8 cellular contexts compared by ENCODE assay signal in genomic region chr6:128327890-128328289, GRCh38.
DNase-seq lines count a peak whose midpoint lies in the region; ATAC-seq and TF ChIP-seq lines count a peak whose summit lies in the region.

No MANE protein-coding gene starts in this region.

- ATAC-seq in HG02973 (IDR thresholded peaks at IDR 0.05; ENCODE audit: unreplicated experiment), result peak; percentile 95
- peak; percentile 82 for ATAC-seq in left lobe of liver

- in situ Hi-C loops in GM13977 (cut with MboI; ENCODE audit: low pct_unique_long_range_greater_than_20kb, low sequenced_read_pairs, unreplicated experiment), result loop anchor here (25.0 kb wide), 2 partner anchors 466 to 591 kb away; no protein-coding TSS in a partner anchor

- H3K27me3 Mint-ChIP-seq in activated naive CD8-positive, alpha-beta T cell treated with anti-CD3 and anti-CD28 coated beads for 36 hours, result no peaks in the 10 kb centered on the region

- H3K27ac Mint-ChIP-seq in activated naive CD8-positive, alpha-beta T cell treated with anti-CD3 and anti-CD28 coated beads for 36 hours, result no peak overlapping the region

- H3K36me3 Mint-ChIP-seq in activated naive CD8-positive, alpha-beta T cell treated with anti-CD3 and anti-CD28 coated beads for 36 hours, result peaks cover 9% of the 10 kb centered on the region

- H3K4me1 Mint-ChIP-seq in activated naive CD8-positive, alpha-beta T cell treated with anti-CD3 and anti-CD28 coated beads for 36 hours, result no peaks in the 10 kb centered on the region

- no peak overlapping the region for H3K27ac ChIP-seq in 22Rv1
- H3K27ac ChIP-seq in substantia nigra (ENCODE audit: low read depth, low read length, poor library complexity, severe bottlenecking), result no peak overlapping the region

- no peak overlapping the region for H3K4me3 Mint-ChIP-seq in activated naive CD8-positive, alpha-beta T cell treated with anti-CD3 and anti-CD28 coated beads for 36 hours

- H3K9me3 Mint-ChIP-seq in activated naive CD8-positive, alpha-beta T cell treated with anti-CD3 and anti-CD28 coated beads for 36 hours, result peaks cover 15% of the 10 kb centered on the region

- peak; percentile 81 for TF ChIP-seq CTCF in 22Rv1 (IDR thresholded peaks at IDR 0.05)
- peak; percentile 78 for TF ChIP-seq CTCF in GM13977 (IDR thresholded peaks at IDR 0.05; ENCODE audit: extremely low read depth, insufficient read depth, missing control alignments)

- DNase-seq in GM13977 (ENCODE audit: low spot score), result peak; percentile 4
- peak; percentile 34 for DNase-seq in NCI-H82 treated with DMSO at 0.1 percent for 48 hours (lab: John Stamatoyannopoulos, UW; ENCODE audit: unreplicated experiment)
- peak; percentile 3 for DNase-seq in activated naive CD8-positive, alpha-beta T cell treated with anti-CD3 and anti-CD28 coated beads for 36 hours
- no peak for DNase-seq in left lobe of liver (ENCODE audit: low spot score)
- no peak for DNase-seq in substantia nigra (lab: John Stamatoyannopoulos, UW)
- no peak for DNase-seq in pons (ENCODE audit: low spot score)

Comparison
In these comparisons a context has a peak if more than half of its experiments do, and no peak if none do; other contexts are left out.
1. DNase-seq: peak in GM13977 (single experiment), NCI-H82 treated with DMSO at 0.1 percent for 48 hours (single experiment) and activated naive CD8-positive, alpha-beta T cell treated with anti-CD3 and anti-CD28 coated beads for 36 hours (single experiment); none in left lobe of liver (single experiment), substantia nigra (0 of 49) and pons (single experiment).